In genomic region chr2:241639385-241639784, GRCh38 we compare ENCODE assay signal across 14 cellular contexts. TPM values are rescaled to one million over a fixed set of nuclear protein-coding genes. Genes with fewer than 3 reads are reported as not detected.
DNase-seq lines count a peak whose midpoint lies in the region; TF ChIP-seq lines count a peak whose summit lies in the region.
"Had no signal": no experiment of that assay in that cellular context is flagged by ENCODE, and none has a peak within 500 bp of the region (broad histone marks: within the 10 kb centered on the region; RNA-seq: fewer than 3 reads in every experiment).

No MANE protein-coding gene starts in this region.

- peak; percentile 11 for DNase-seq in NCI-H2029 treated with DMSO at 0.1 percent for 48 hours (lab: John Stamatoyannopoulos, UW)
- DNase-seq in NCI-H2029 (lab: John Stamatoyannopoulos, UW), result no peak
- DNase-seq in GM23248, result no peak
- no peak for DNase-seq in activated naive CD8-positive, alpha-beta T cell treated with anti-CD3 and anti-CD28 coated beads for 36 hours
- no peak for DNase-seq in nephron progenitor cell
- DNase-seq in NCI-H1436 treated with DMSO at 0.1 percent for 48 hours (lab: John Stamatoyannopoulos, UW), result no peak
- DNase-seq in activated gamma-delta T cell (lab: John Stamatoyannopoulos, UW), result no peak
- DNase-seq in NOMO-1 treated with DMSO at 0.1 percent for 48 hours (lab: John Stamatoyannopoulos, UW; ENCODE audit: unreplicated experiment), result no peak
- DNase-seq: 8988T, DMS 273 treated with DMSO at 0.1 percent for 48 hours, heart right ventricle, left cardiac atrium, NCI-H146, SHP77 had no signal

- in situ Hi-C loops in GM23248 (cut with MboI), result no loop called here

- TF ChIP-seq CTCF in nephron progenitor cell (IDR thresholded peaks at IDR 0.05), result no peak

- 88 to 92% methylated on average over 7 of the region's 7 CpGs for WGBS in GM23248 (ENCODE audit: low coverage in 1 of 2, low lambda C conversion rate in 2 of 2, missing lambda C conversion rate in 2 of 2), 2 experiments

- H3K36me3 ChIP-seq in GM23248 (ENCODE audit: low read depth), result no peaks in the 10 kb centered on the region

- H3F3A ChIP-seq in GM23248 (ENCODE audit: insufficient read depth), result peaks cover 9% of the 10 kb centered on the region; the same call in 1 of the 2 replicates

- H3K36me3 Mint-ChIP-seq in activated naive CD8-positive, alpha-beta T cell treated with anti-CD3 and anti-CD28 coated beads for 36 hours, result peaks cover 32% of the 10 kb centered on the region
- peaks cover 26% of the 10 kb centered on the region for H3K36me3 Mint-ChIP-seq in nephron progenitor cell (ENCODE audit: low read depth)

- peaks cover 89% of the 10 kb centered on the region for H3K79me2 ChIP-seq in GM23248 (ENCODE audit: insufficient read depth)

- H3K27ac ChIP-seq in GM23248, result no peak overlapping the region
- H3K27ac ChIP-seq: heart right ventricle had no signal

- H3K4me3 ChIP-seq in GM23248, result no peak overlapping the region

- peaks cover 52% of the 10 kb centered on the region for H3K4me1 Mint-ChIP-seq in activated naive CD8-positive, alpha-beta T cell treated with anti-CD3 and anti-CD28 coated beads for 36 hours
- peaks cover 59% of the 10 kb centered on the region for H3K4me1 Mint-ChIP-seq in nephron progenitor cell

- no peak overlapping the region for H2AFZ ChIP-seq in GM23248

- no peaks in the 10 kb centered on the region for H3K9me3 ChIP-seq in GM23248 (ENCODE audit: low read depth)

- H3K4me1 ChIP-seq in GM23248 (ENCODE audit: insufficient read depth), result peaks cover 17% of the 10 kb centered on the region

- peak overlapping the region; percentile 95 for H3K4me2 ChIP-seq in GM23248 (ENCODE audit: unreplicated experiment)

- H3K4me3 Mint-ChIP-seq in activated naive CD8-positive, alpha-beta T cell treated with anti-CD3 and anti-CD28 coated beads for 36 hours, result no peak overlapping the region
- H3K4me3 Mint-ChIP-seq in nephron progenitor cell, result peak overlapping the region; percentile 49

- H3K9me2 ChIP-seq in GM23248 (ENCODE audit: insufficient read depth), result no peaks in the 10 kb centered on the region

- H3K27me3 Mint-ChIP-seq in activated naive CD8-positive, alpha-beta T cell treated with anti-CD3 and anti-CD28 coated beads for 36 hours, result no peaks in the 10 kb centered on the region
- H3K27me3 Mint-ChIP-seq in nephron progenitor cell (ENCODE audit: low read depth, poor library complexity), result no peaks in the 10 kb centered on the region

- no peaks in the 10 kb centered on the region for H3K27me3 ChIP-seq in GM23248 (replicated peaks; ENCODE audit: insufficient read depth)
- H3K27me3 ChIP-seq: heart right ventricle had no signal

- H4K20me1 ChIP-seq in GM23248 (ENCODE audit: insufficient read depth), result peaks cover 4% of the 10 kb centered on the region; the same call in 1 of the 2 replicates

- peak overlapping the region; percentile 18 for H3K27ac Mint-ChIP-seq in activated naive CD8-positive, alpha-beta T cell treated with anti-CD3 and anti-CD28 coated beads for 36 hours
- no peak overlapping the region for H3K27ac Mint-ChIP-seq in nephron progenitor cell

- no peak overlapping the region for H3K9ac ChIP-seq in GM23248

- no peaks in the 10 kb centered on the region for H3K9me3 Mint-ChIP-seq in activated naive CD8-positive, alpha-beta T cell treated with anti-CD3 and anti-CD28 coated beads for 36 hours
- H3K9me3 Mint-ChIP-seq in nephron progenitor cell, result no peaks in the 10 kb centered on the region

RNA-seq across cellular contexts. Expression of gene ATG4B, which starts 1.9 kb away (rescaled TPM):
- 53.4 and 85.5 TPM in 2 replicates for total RNA-seq in GM23248 (2014; rRNA removed; shearing (Covaris generic))
- 65.3 and 67.2 TPM in 2 replicates for polyA plus RNA-seq in GM23248 (2016; fragmentation: Nextera tagmentation; extraction: Ambion mirVana)
- total RNA-seq in activated naive CD8-positive, alpha-beta T cell treated with anti-CD3 and anti-CD28 coated beads for 36 hours, result 10 to 100 TPM; 72.5 to 73.8 TPM

RNA-seq across cellular contexts. Expression of gene THAP4, which starts 2.4 kb away (rescaled TPM):
- total RNA-seq in GM23248 (2014; rRNA removed; shearing (Covaris generic)), result 43.0 and 46.4 TPM in 2 replicates
- polyA plus RNA-seq in GM23248 (2016; fragmentation: Nextera tagmentation; extraction: Ambion mirVana), result 52.4 and 53.4 TPM in 2 replicates
- 10 to 100 TPM; 54.8 to 55.0 TPM for total RNA-seq in activated naive CD8-positive, alpha-beta T cell treated with anti-CD3 and anti-CD28 coated beads for 36 hours

RNA-seq across cellular contexts. Expression of gene DTYMK, which starts 47.2 kb away (rescaled TPM):
- 27.9 and 44.6 TPM in 2 replicates for total RNA-seq in GM23248 (2014; rRNA removed; shearing (Covaris generic))
- 78.7 and 82.6 TPM in 2 replicates for polyA plus RNA-seq in GM23248 (2016; fragmentation: Nextera tagmentation; extraction: Ambion mirVana)
- 100 to 1,000 TPM; 116 to 121 TPM for total RNA-seq in activated naive CD8-positive, alpha-beta T cell treated with anti-CD3 and anti-CD28 coated beads for 36 hours
